10 cellular contexts compared by ENCODE assay signal in genomic region chr22:21754523-21755128, GRCh38. TPM values are rescaled to one million over a fixed set of nuclear protein-coding genes. Genes with fewer than 3 reads are reported as not detected.
DNase-seq lines count a peak whose midpoint lies in the region; ATAC-seq lines count a peak whose summit lies in the region.
"Had no signal": no experiment of that assay in that cellular context is flagged by ENCODE, and none has a peak within 500 bp of the region (broad histone marks: within the 10 kb centered on the region; RNA-seq: fewer than 3 reads in every experiment).

No MANE protein-coding gene starts in this region.

- peak overlapping the region; percentile 8 to 77 (median 70); a peak in 20 of 22 replicates for H3K9ac ChIP-seq in BLaER1 treated with 17β-estradiol and CSF1 and Interleukin-3, amounts not matched to agents 10 nM and 100 nM

- peak overlapping the region in 9 of 11 experiments; percentile 65 to 85 (median 78); a peak in 18 of 22 replicates for H3K27ac ChIP-seq in BLaER1 treated with 17β-estradiol and CSF1 and Interleukin-3, amounts not matched to agents 10 nM and 100 nM

- H3K4me2 ChIP-seq in BLaER1 treated with 17β-estradiol and CSF1 and Interleukin-3, amounts not matched to agents 10 nM and 100 nM, result peak overlapping the region; percentile 70 to 98 (median 85)

- H3K27me3 ChIP-seq in BLaER1 treated with 17β-estradiol and CSF1 and Interleukin-3, amounts not matched to agents 10 nM and 100 nM, result no peaks in the 10 kb centered on the region

- H4K20me1 ChIP-seq in BLaER1 treated with 17β-estradiol and CSF1 and Interleukin-3, amounts not matched to agents 10 nM and 100 nM, result peaks cover 0 to 29% (median 0%) of the 10 kb centered on the region in 11 experiments; a peak in 5 of 22 replicates

- peak; percentile 31 for ATAC-seq in effector memory CD8-positive, alpha-beta T cell (replicated peaks)
- ATAC-seq in naive B cell (ENCODE audit: low read depth in 2 of 2) (peak; percentile 99), HG03460 (IDR thresholded peaks at IDR 0.05; ENCODE audit: unreplicated experiment) (no peak), GM21423 (IDR thresholded peaks at IDR 0.05; ENCODE audit: unreplicated experiment) (no peak)
- ATAC-seq: activated naive CD8-positive, alpha-beta T cell treated with anti-CD3 and anti-CD28 coated beads, Interleukin-2, amount 50 U/mL, for 24 hours had no signal

- peak overlapping the region in 8 of 10 experiments; percentile 6 to 58 (median 34); a peak in 13 of 20 replicates for H3K4me3 ChIP-seq in BLaER1 treated with 17β-estradiol and CSF1 and Interleukin-3, amounts not matched to agents 10 nM and 100 nM

- no peaks in the 10 kb centered on the region for H3K9me3 Mint-ChIP-seq in effector memory CD8-positive, alpha-beta T cell
- no peaks in the 10 kb centered on the region for H3K9me3 Mint-ChIP-seq in naive B cell
- H3K9me3 Mint-ChIP-seq: activated naive CD8-positive, alpha-beta T cell treated with anti-CD3 and anti-CD28 coated beads, Interleukin-2, amount 50 U/mL, for 24 hours had no signal

- H3K4me1 ChIP-seq in BLaER1 treated with 17β-estradiol and CSF1 and Interleukin-3, amounts not matched to agents 10 nM and 100 nM, result peaks cover 38 to 50% (median 46%) of the 10 kb centered on the region in 10 experiments

- no peaks in the 10 kb centered on the region for H3K27me3 Mint-ChIP-seq in effector memory CD8-positive, alpha-beta T cell
- H3K27me3 Mint-ChIP-seq in naive B cell, result no peaks in the 10 kb centered on the region
- H3K27me3 Mint-ChIP-seq: activated naive CD8-positive, alpha-beta T cell treated with anti-CD3 and anti-CD28 coated beads, Interleukin-2, amount 50 U/mL, for 24 hours had no signal

- peak; percentile 96 for DNase-seq in NCI-H2171 treated with DMSO at 0.1 percent for 48 hours (lab: John Stamatoyannopoulos, UW)
- no peak for DNase-seq in effector memory CD8-positive, alpha-beta T cell
- DNase-seq in naive B cell, result peak; percentile 66
- no peak for DNase-seq in mucosa of gallbladder (ENCODE audit: low spot score)
- no peak for DNase-seq in RPMI8226
- DNase-seq: activated naive CD8-positive, alpha-beta T cell treated with anti-CD3 and anti-CD28 coated beads, Interleukin-2, amount 50 U/mL, for 24 hours; T1000 had no signal

- H3K36me3 ChIP-seq in BLaER1 treated with 17β-estradiol and CSF1 and Interleukin-3, amounts not matched to agents 10 nM and 100 nM, result peaks cover 16 to 32% (median 26%) of the 10 kb centered on the region in 11 experiments; a peak in 21 of 22 replicates

- H3K27ac Mint-ChIP-seq in effector memory CD8-positive, alpha-beta T cell, result peak overlapping the region in 1 of 2 donors; percentile 72
- peak overlapping the region; percentile 1 to 93 (median 68) for H3K27ac Mint-ChIP-seq in naive B cell
- H3K27ac Mint-ChIP-seq: activated naive CD8-positive, alpha-beta T cell treated with anti-CD3 and anti-CD28 coated beads, Interleukin-2, amount 50 U/mL, for 24 hours had no signal

- no peak overlapping the region for H3K4me3 Mint-ChIP-seq in effector memory CD8-positive, alpha-beta T cell
- H3K4me3 Mint-ChIP-seq in naive B cell, result peak overlapping the region in 6 of 8 donors; percentile 33 to 64 (median 56)

- no peaks in the 10 kb centered on the region for H3K9me3 ChIP-seq in BLaER1 treated with 17β-estradiol and CSF1 and Interleukin-3, amounts not matched to agents 10 nM and 100 nM (replicated peaks in 1 of 11)

- peaks cover 31% of the 10 kb centered on the region for H3K36me3 Mint-ChIP-seq in effector memory CD8-positive, alpha-beta T cell (ENCODE audit: insufficient read depth)
- H3K36me3 Mint-ChIP-seq in naive B cell, result peaks cover 15 to 19% of the 10 kb centered on the region in 2 donors

- peaks cover 30% of the 10 kb centered on the region in 2 donors for H3K4me1 Mint-ChIP-seq in effector memory CD8-positive, alpha-beta T cell (ENCODE audit: low read depth in 2 of 2)
- H3K4me1 Mint-ChIP-seq in naive B cell, result peaks cover 28 to 35% (median 32%) of the 10 kb centered on the region in 3 donors

RNA-seq across cellular contexts. Expression of gene YPEL1, which starts 19.0 kb away (rescaled TPM):
- 10 to 100 TPM; 16.6 to 37.2 (median 29.9) TPM for polyA plus RNA-seq in naive B cell (ENCODE audit: low read depth in 6 of 6)
- total RNA-seq in mucosa of gallbladder, result 10.0 TPM

Comparison
In these comparisons a context has a peak if more than half of its experiments do, and no peak if none do; other contexts are left out.
1. DNase-seq: peak in NCI-H2171 treated with DMSO at 0.1 percent for 48 hours (single experiment) and naive B cell (single experiment); none in effector memory CD8-positive, alpha-beta T cell (0 of 3), mucosa of gallbladder (single experiment) and RPMI8226 (single experiment).
2. ATAC-seq: peak in effector memory CD8-positive, alpha-beta T cell (single experiment) and naive B cell (2 of 2); none in HG03460 (single experiment) and GM21423 (single experiment).
3. H3K4me3 Mint-ChIP-seq: peak in naive B cell (6 of 8); none in effector memory CD8-positive, alpha-beta T cell (0 of 2).